Comparison of ENCODE assay signal across 1 cellular context in the genomic region with DNA sequence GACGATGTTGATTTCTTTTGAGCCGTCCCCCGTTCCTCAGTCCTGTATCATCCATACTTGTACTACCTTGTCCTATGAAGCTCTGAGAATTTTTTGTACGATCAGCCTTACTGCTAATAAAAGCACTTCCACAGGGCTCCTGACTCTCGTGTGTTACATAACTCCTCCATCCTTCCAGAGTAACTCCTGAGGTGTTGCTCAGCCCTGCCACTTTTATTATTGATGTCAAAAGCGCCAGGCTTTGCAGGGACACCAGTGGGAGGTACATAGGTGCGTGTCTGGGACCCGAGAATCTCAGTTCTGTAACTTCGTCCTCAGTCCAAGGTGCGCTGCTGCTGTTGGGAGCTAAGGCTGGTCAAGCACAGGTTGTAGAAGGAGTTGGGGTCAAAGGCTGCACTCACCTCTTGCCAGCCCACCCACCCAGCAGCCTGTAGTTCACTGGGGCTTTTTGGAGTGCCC.
TF ChIP-seq lines count a peak whose summit lies in the region.

No MANE protein-coding gene starts in this region.

TF ChIP-seq in HEK293T, 16 proteins besides CTCF, POLR2A, EP300 and RAD21 (continued from another document):
- TF ChIP-seq BHLHE40 (IDR thresholded peaks at IDR 0.05; ENCODE audit: borderline replicate concordance): no peak
